Comparison of ENCODE assay signal across 1 cellular context in the genomic region with DNA sequence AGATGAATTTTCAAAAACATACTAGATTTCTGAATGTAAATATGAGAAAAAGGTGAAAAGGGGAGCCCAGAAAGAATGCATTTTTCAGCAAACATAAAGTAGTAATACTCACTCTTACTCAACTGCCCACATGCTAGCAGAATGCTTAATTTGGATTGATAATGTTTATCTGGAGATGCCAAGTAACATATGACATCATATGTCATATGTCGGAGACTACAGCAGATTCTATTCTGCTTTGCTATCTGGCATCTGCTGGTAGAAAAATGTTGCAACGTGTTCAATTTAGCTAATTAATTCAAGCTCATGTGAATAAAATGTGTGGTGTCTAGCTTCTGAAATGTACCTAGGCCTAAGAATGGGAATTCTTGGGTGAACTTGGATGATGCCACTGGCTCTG.
TF ChIP-seq lines count a peak whose summit lies in the region.

No MANE protein-coding gene starts in this region.

TF ChIP-seq in IMR-90, 13 proteins besides CTCF, POLR2A, EP300 and RAD21:
- no peak for TF ChIP-seq NFE2L2 (IDR thresholded peaks at IDR 0.05; ENCODE audit: low read depth, low read length)
- TF ChIP-seq, protein P1, sequence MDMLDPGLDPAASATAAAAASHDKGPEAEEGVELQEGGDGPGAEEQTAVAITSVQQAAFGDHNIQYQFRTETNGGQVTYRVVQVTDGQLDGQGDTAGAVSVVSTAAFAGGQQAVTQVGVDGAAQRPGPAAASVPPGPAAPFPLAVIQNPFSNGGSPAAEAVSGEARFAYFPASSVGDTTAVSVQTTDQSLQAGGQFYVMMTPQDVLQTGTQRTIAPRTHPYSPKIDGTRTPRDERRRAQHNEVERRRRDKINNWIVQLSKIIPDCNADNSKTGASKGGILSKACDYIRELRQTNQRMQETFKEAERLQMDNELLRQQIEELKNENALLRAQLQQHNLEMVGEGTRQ (IDR thresholded peaks at IDR 0.05; ENCODE audit: low read depth, low read length): no peak
- no peak for TF ChIP-seq RCOR1 (IDR thresholded peaks at IDR 0.05; ENCODE audit: insufficient replicate concordance, low read length)
- TF ChIP-seq SMC3 (IDR thresholded peaks at IDR 0.05; ENCODE audit: low read depth, low read length): no peak
- TF ChIP-seq, protein P2, sequence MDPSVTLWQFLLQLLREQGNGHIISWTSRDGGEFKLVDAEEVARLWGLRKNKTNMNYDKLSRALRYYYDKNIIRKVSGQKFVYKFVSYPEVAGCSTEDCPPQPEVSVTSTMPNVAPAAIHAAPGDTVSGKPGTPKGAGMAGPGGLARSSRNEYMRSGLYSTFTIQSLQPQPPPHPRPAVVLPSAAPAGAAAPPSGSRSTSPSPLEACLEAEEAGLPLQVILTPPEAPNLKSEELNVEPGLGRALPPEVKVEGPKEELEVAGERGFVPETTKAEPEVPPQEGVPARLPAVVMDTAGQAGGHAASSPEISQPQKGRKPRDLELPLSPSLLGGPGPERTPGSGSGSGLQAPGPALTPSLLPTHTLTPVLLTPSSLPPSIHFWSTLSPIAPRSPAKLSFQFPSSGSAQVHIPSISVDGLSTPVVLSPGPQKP (IDR thresholded peaks at IDR 0.05; ENCODE audit: borderline replicate concordance, low read depth, low read length): no peak
- TF ChIP-seq MXI1 (IDR thresholded peaks at IDR 0.05; ENCODE audit: borderline replicate concordance, low read depth, low read length): no peak
- no peak for TF ChIP-seq CHD1 (IDR thresholded peaks at IDR 0.05; ENCODE audit: low read depth, low read length)
- TF ChIP-seq BHLHE40 (IDR thresholded peaks at IDR 0.05; ENCODE audit: low read depth, low read length): no peak
- TF ChIP-seq RFX5 (IDR thresholded peaks at IDR 0.05; ENCODE audit: low read depth, low read length): no peak
- TF ChIP-seq MAZ (IDR thresholded peaks at IDR 0.05; ENCODE audit: borderline replicate concordance, low read depth, low read length): no peak
- no peak for TF ChIP-seq MAFK (IDR thresholded peaks at IDR 0.05; ENCODE audit: low read depth, low read length)
- no peak for TF ChIP-seq FOS (IDR thresholded peaks at IDR 0.05; ENCODE audit: low read depth, low read length)
- no peak; the same call in 1 of the 2 replicates for TF ChIP-seq CEBPB (IDR thresholded peaks at IDR 0.05; ENCODE audit: low read depth, low read length)
